In the genomic region with DNA sequence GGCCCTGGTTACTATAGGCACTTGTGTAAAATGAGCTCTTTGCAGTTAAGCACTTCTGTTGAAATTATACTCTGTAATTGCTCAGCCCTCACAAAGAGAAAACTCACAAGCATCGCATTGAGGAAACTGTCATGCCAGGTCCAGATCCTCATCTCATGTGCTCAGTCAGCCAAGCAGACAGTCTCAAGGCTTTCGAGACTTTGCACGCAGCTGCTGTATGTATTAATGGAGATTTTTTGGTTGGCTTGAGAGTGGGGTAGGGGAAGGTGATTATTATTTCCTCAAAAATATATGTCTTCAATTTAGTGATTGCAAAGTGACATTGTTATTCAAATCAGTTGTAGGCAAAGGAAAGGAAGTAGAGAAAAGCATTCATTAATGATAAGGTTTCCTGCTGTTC, we compare ENCODE assay signal across 1 cellular context.
TF ChIP-seq lines count a peak whose summit lies in the region.

No MANE protein-coding gene starts in this region.

TF ChIP-seq in H1, 55 proteins besides CTCF, POLR2A, EP300 and RAD21 (continued from another document):
- no peak for TF ChIP-seq CEBPB (IDR thresholded peaks at IDR 0.05; ENCODE audit: low read depth, low read length)
- TF ChIP-seq SIX5 (IDR thresholded peaks at IDR 0.05; ENCODE audit: low read depth, low read length), result no peak
- TF ChIP-seq BACH1 (IDR thresholded peaks at IDR 0.05; ENCODE audit: low read length), result no peak
- TF ChIP-seq JUND (IDR thresholded peaks at IDR 0.05; ENCODE audit: low read length), result no peak
